12 cellular contexts compared by ENCODE assay signal in the genomic region with DNA sequence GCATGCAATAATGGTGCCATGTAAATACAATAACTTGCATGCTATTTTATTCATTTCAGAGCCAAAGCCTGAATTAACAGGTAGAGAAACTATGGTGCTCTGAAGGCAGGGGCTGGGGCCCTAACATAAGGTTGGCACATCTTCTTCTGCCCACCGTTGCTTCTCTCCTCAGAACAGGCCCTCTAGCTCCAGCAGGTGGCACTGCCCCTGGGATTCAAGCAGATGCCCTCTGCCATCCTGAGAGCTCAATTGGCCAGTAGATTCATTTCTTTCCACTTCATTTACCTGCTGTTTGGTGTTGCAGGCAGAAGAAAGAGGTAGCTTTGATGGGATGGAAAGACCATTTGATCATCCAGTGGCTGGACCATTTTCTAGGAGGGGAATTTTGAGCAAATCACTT.
A peak's percentile ranks its signal among the peaks of the same experiment; 100 is the strongest.
DNase-seq lines count a peak whose midpoint lies in the region; ATAC-seq, FAIRE-seq and TF ChIP-seq lines count a peak whose summit lies in the region.
"Had no signal": no experiment of that assay in that cellular context is flagged by ENCODE, and none has a peak within 500 bp of the region (broad histone marks: within the 10 kb centered on the region; RNA-seq: fewer than 3 reads in every experiment).

No MANE protein-coding gene starts in this region.

- H4K20me1 ChIP-seq in DND-41 (ENCODE audit: insufficient read depth, low read length) (no peaks in the 10 kb centered on the region), H1 (replicated peaks in 1 of 2; ENCODE audit: control insufficient read depth in 1 of 2, insufficient read depth in 2 of 2, low read length in 2 of 2) (no peaks in the 10 kb centered on the region)

- H3K4me1 ChIP-seq in DND-41 (ENCODE audit: insufficient read depth, low read length) (peaks cover 5% of the 10 kb centered on the region), H1 (replicated peaks in 1 of 4; ENCODE audit: control insufficient read depth in 3 of 4, insufficient read depth in 4 of 4, low read length in 3 of 4) (peaks cover 0 to 9% (median 0%) of the 10 kb centered on the region in 4 experiments; a peak in 1 of 7 replicates), uterus (no peaks in the 10 kb centered on the region)
- H3K4me1 ChIP-seq: spleen had no signal

- intact Hi-C loops in uterus (cut with DNase I; ENCODE audit: low total_unique reads) (no loop called here), posterior vena cava (cut with DNase I) (no loop called here)

- H3K4me3 ChIP-seq in AG04449 (ENCODE audit: low read depth, low read length) = no peak overlapping the region
- no peak overlapping the region for H3K4me3 ChIP-seq in DND-41 (ENCODE audit: low read depth in 1 of 2, low read length in 2 of 2)
- H3K4me3 ChIP-seq in H1 (ENCODE audit: extremely low read depth in 1 of 4, insufficient read depth in 2 of 4, low read depth in 3 of 4, low read length in 4 of 4) = no peak overlapping the region
- no peak overlapping the region for H3K4me3 ChIP-seq in uterus
- H3K4me3 ChIP-seq: spleen had no signal

- no peak for DNase-seq in AG04449 (ENCODE audit: low read depth, low spot score)
- DNase-seq in DND-41 = no peak
- DNase-seq in NCI-H526 treated with DMSO at 0.1 percent for 48 hours (lab: John Stamatoyannopoulos, UW) = peak; percentile 6
- DNase-seq in H1 (ENCODE audit: low read depth in 1 of 2, low spot score in 2 of 2) = no peak
- no peak for DNase-seq in uterus
- no peak for DNase-seq in stimulated activated CD8-positive, alpha-beta memory T cell treated with anti-CD3 and anti-CD28 coated beads, Interleukin-4, amount 100 ng/mL, for 48 hours
- no peak for DNase-seq in HuH-7.5 (ENCODE audit: low spot score)
- no peak for DNase-seq in posterior vena cava (ENCODE audit: low spot score)
- DNase-seq: left cardiac atrium, NCI-H1417 treated with DMSO at 0.1 percent for 48 hours, spleen had no signal

- no peak overlapping the region for H2BK15ac ChIP-seq in H1 (ENCODE audit: low read length)

- H2BK5ac ChIP-seq in H1 (ENCODE audit: low read depth, low read length) = no peak overlapping the region

- H3K4ac ChIP-seq in H1 (replicated peaks; ENCODE audit: insufficient read length, low read depth, low read length) = no peak overlapping the region

- no peak overlapping the region for H2BK20ac ChIP-seq in H1 (ENCODE audit: low read length)

- H4K91ac ChIP-seq in H1 (replicated peaks; ENCODE audit: insufficient read length, low read length) = no peak overlapping the region

- no peak for TF ChIP-seq EP300 in H1 (IDR thresholded peaks at IDR 0.05; ENCODE audit: borderline replicate concordance in 1 of 2, low read depth in 2 of 2, low read length in 2 of 2)

- H3K4me2 ChIP-seq in DND-41 (ENCODE audit: insufficient read depth, low read length) (no peak overlapping the region), H1 (ENCODE audit: insufficient read depth in 1 of 2, low read depth in 2 of 2, low read length in 2 of 2) (no peak overlapping the region)

- H4K5ac ChIP-seq in H1 (ENCODE audit: insufficient read length, low read depth, low read length) = no peak overlapping the region

- TF ChIP-seq POLR2A in H1 (IDR thresholded peaks at IDR 0.05; ENCODE audit: control extremely low read depth in 1 of 2, low read depth in 2 of 2, low read length in 2 of 2) (no peak), uterus (IDR thresholded peaks at IDR 0.05) (no peak)

- no peak; the same call in 2 of the 3 replicates for ATAC-seq in DND-41 (ENCODE audit: insufficient read depth, low read depth)
- ATAC-seq: left cardiac atrium had no signal

- H2AFZ ChIP-seq in DND-41 (ENCODE audit: low read depth, low read length) (no peak overlapping the region), H1 (ENCODE audit: low read length) (no peak overlapping the region)

- no peak overlapping the region for H2AK5ac ChIP-seq in H1 (ENCODE audit: low read depth, low read length)

- no peak overlapping the region for H2BK120ac ChIP-seq in H1 (replicated peaks; ENCODE audit: low read depth, low read length)

- CTCF ChIA-PET in AG04449 (lab: Yijun Ruan, JAX) = interaction anchor here (1.4 kb wide), 1 partner anchor 46 kb away, joined by 3 read pairs; no protein-coding TSS in a partner anchor
- CTCF ChIA-PET in H1 (lab: Charles Lee; ENCODE audit: partially characterized antibody) = interaction anchor here (0.6 to 3.6 kb wide), 3 partner anchors 14 to 184 kb away, joined by 3 to 15 read pairs (median 3); no protein-coding TSS in a partner anchor

- no peak overlapping the region for H3K14ac ChIP-seq in H1 (ENCODE audit: insufficient read length)

- WGBS in H1 (ENCODE audit: extremely low coverage in 1 of 2, insufficient coverage in 1 of 2, insufficient read length in 1 of 2, insufficient replicate concordance in 2 of 2, low coverage in 1 of 2, low lambda C conversion rate in 2 of 2, missing lambda C conversion rate in 1 of 2), 2 experiments = 80% methylated on average over 1 of the region's 1 CpG; no CpG with 5 or more reads in 1 of the 2 experiments

- no peak overlapping the region for H2BK12ac ChIP-seq in H1 (ENCODE audit: low read depth, low read length)

- H3K23me2 ChIP-seq in H1 (ENCODE audit: low read depth, low read length) = no peaks in the 10 kb centered on the region

- no peaks in the 10 kb centered on the region for H3K79me1 ChIP-seq in H1 (ENCODE audit: low read depth, low read length)

- no peak overlapping the region for H3K18ac ChIP-seq in H1 (ENCODE audit: extremely low read depth, low read length)

- H3K56ac ChIP-seq in H1 (replicated peaks; ENCODE audit: insufficient read length, low read depth, low read length) = no peak overlapping the region

- H4K8ac ChIP-seq in H1 (ENCODE audit: extremely low read depth, insufficient read depth, low read length) = no peak overlapping the region

- H3K23ac ChIP-seq in H1 (ENCODE audit: insufficient read length) = no peak overlapping the region

- H3K27me3 ChIP-seq in DND-41 (ENCODE audit: insufficient read depth, low read length, poor library complexity) = peaks cover 5% of the 10 kb centered on the region
- no peaks in the 10 kb centered on the region for H3K27me3 ChIP-seq in H1 (replicated peaks in 1 of 4; ENCODE audit: control insufficient read depth in 3 of 4, extremely low read depth in 1 of 4, insufficient read depth in 3 of 4, low read length in 3 of 4)
- no peaks in the 10 kb centered on the region for H3K27me3 ChIP-seq in uterus

- POLR2A ChIA-PET in AG04449 (lab: Yijun Ruan, JAX) = no interaction called here
- POLR2A ChIA-PET in H1 (lab: Charles Lee; ENCODE audit: partially characterized antibody) = interaction anchor here (1.1 kb wide), 1 partner anchor 20 kb away, joined by 3 read pairs; no protein-coding TSS in a partner anchor

- H3K79me2 ChIP-seq in DND-41 (ENCODE audit: insufficient read depth, low read length) = no peaks in the 10 kb centered on the region
- no peaks in the 10 kb centered on the region for H3K79me2 ChIP-seq in H1 (ENCODE audit: control insufficient read depth in 1 of 2, insufficient read depth in 2 of 2, low read length in 2 of 2)

- no peak overlapping the region for H3K27ac ChIP-seq in DND-41 (ENCODE audit: low read length)
- no peak overlapping the region for H3K27ac ChIP-seq in H1 (ENCODE audit: low read depth, low read length)
- H3K27ac ChIP-seq in uterus = no peak overlapping the region
- H3K27ac ChIP-seq: spleen had no signal

- TF ChIP-seq CTCF in AG04449 (IDR thresholded peaks at IDR 0.05; ENCODE audit: insufficient read depth, low read length, missing control alignments) = peak; percentile 23
- TF ChIP-seq CTCF in DND-41 (IDR thresholded peaks at IDR 0.05; ENCODE audit: borderline replicate concordance, extremely low read depth, low read length, poor library complexity, severe bottlenecking) = peak; percentile 46
- TF ChIP-seq CTCF in H1 (IDR thresholded peaks at IDR 0.05; ENCODE audit: control extremely low read depth in 1 of 3, insufficient read depth in 1 of 3, low read depth in 1 of 3, low read length in 3 of 3) = peak in 2 of 3 experiments; percentile 44 to 46; a peak in 3 of 4 replicates
- TF ChIP-seq CTCF in uterus (IDR thresholded peaks at IDR 0.05) = no peak

- H3K9ac ChIP-seq in DND-41 (ENCODE audit: low read depth, low read length) = no peak overlapping the region
- H3K9ac ChIP-seq in H1 (replicated peaks in 1 of 4; ENCODE audit: extremely low read depth in 1 of 4, low read depth in 3 of 4, low read length in 3 of 4) = no peak overlapping the region

- H3K36me3 ChIP-seq in DND-41 (ENCODE audit: insufficient read depth, low read length) (no peaks in the 10 kb centered on the region), H1 (ENCODE audit: control insufficient read depth in 2 of 4, insufficient read depth in 4 of 4, low read length in 3 of 4) (no peaks in the 10 kb centered on the region), uterus (no peaks in the 10 kb centered on the region)
- H3K36me3 ChIP-seq: spleen had no signal

- no peak for FAIRE-seq in H1 (lab: Jason Lieb, UNC)
- FAIRE-seq: TTC549 had no signal

- peak in 1 of 2 experiments; percentile 41; a peak in 2 of 4 replicates for TF ChIP-seq RAD21 in H1 (IDR thresholded peaks at IDR 0.05 in 1 of 2, conservative IDR thresholded peaks at IDR 0.05 in 1 of 2; ENCODE audit: low read depth in 2 of 2, low read length in 2 of 2)

- H3K9me3 ChIP-seq in DND-41 (ENCODE audit: insufficient read depth, low read length, severe bottlenecking) (no peaks in the 10 kb centered on the region), H1 (ENCODE audit: insufficient read depth in 2 of 2, low read depth in 1 of 2, low read length in 1 of 2) (no peaks in the 10 kb centered on the region), uterus (no peaks in the 10 kb centered on the region)
- H3K9me3 ChIP-seq: spleen had no signal

TF ChIP-seq in H1, 55 proteins besides CTCF, POLR2A, EP300 and RAD21:
- no peak for TF ChIP-seq CEBPB (IDR thresholded peaks at IDR 0.05; ENCODE audit: low read depth, low read length)
- no peak for TF ChIP-seq MAX (IDR thresholded peaks at IDR 0.05)
- TF ChIP-seq JUND (IDR thresholded peaks at IDR 0.05; ENCODE audit: low read length) = no peak
TF ChIP-seq in H1: peak in this region for 0.

Comparison
In these comparisons a context has a peak if more than half of its experiments do, and no peak if none do; other contexts are left out.
1. CTCF ChIP-seq: peak in AG04449 (single experiment), DND-41 (single experiment) and H1 (2 of 3); none in uterus (0 of 4).